ENCODE assay signal across 25 cellular contexts in genomic region chr9:136137321-136138054, GRCh38. TPM values are rescaled to one million over a fixed set of nuclear protein-coding genes. Genes with fewer than 3 reads are reported as not detected.
A peak's percentile ranks its signal among the peaks of the same experiment; 100 is the strongest.
DNase-seq lines count a peak whose midpoint lies in the region; ATAC-seq, FAIRE-seq and TF ChIP-seq lines count a peak whose summit lies in the region.
"Had no signal": no experiment of that assay in that cellular context is flagged by ENCODE, and none has a peak within 500 bp of the region (broad histone marks: within the 10 kb centered on the region; RNA-seq: fewer than 3 reads in every experiment).

No MANE protein-coding gene starts in this region.

- no peak for TF ChIP-seq POLR2A in HCT116 (IDR thresholded peaks at IDR 0.05; ENCODE audit: borderline replicate concordance, extremely low read depth, insufficient read depth, insufficient read length)
- TF ChIP-seq POLR2A in HepG2 (IDR thresholded peaks at IDR 0.05; ENCODE audit: insufficient read depth in 1 of 2, low read depth in 2 of 2, low read length in 2 of 2) = no peak

- H3K9me2 ChIP-seq in HCT116 (ENCODE audit: insufficient read depth) = no peaks in the 10 kb centered on the region

- POLR2A ChIA-PET in HCT116 (lab: Charles Lee) = no interaction called here
- POLR2A ChIA-PET in HepG2 (lab: Yijun Ruan, JAX) = no interaction called here

- no peak overlapping the region for H3K4me3 Mint-ChIP-seq in Calu3 (ENCODE audit: low read depth, unreplicated experiment)
- H3K4me3 Mint-ChIP-seq: activated CD4-positive, alpha-beta T cell treated with anti-CD3 and anti-CD28 coated beads, Interleukin-2, amount 10 ng/mL, durations not matched to agents 7 days and 5 days; activated T-helper 17 cell treated with anti-CD3 and anti-CD28 coated beads, Interleukin-2, amount 50 U/mL, for 72 hours; effector memory CD8-positive, alpha-beta T cell; stimulated activated naive CD8-positive, alpha-beta T cell treated with anti-CD3 and anti-CD28 coated beads, Interleukin-15, Interleukin-2, amounts not matched to agents 100 ng/mL and 50 ng/mL, for 24 hours; T-helper 17 cell had no signal

- H3K27me3 Mint-ChIP-seq in Calu3 (ENCODE audit: unreplicated experiment) = peaks cover 20% of the 10 kb centered on the region

- H3K4me1 Mint-ChIP-seq in Calu3 (ENCODE audit: low read depth, unreplicated experiment) = peaks cover 19% of the 10 kb centered on the region
- H3K4me1 Mint-ChIP-seq: activated T-helper 17 cell treated with anti-CD3 and anti-CD28 coated beads, Interleukin-2, amount 50 U/mL, for 72 hours had no signal

- H3K79me2 ChIP-seq in HCT116 (ENCODE audit: insufficient read depth, low read length) (no peaks in the 10 kb centered on the region), HepG2 (ENCODE audit: insufficient read depth, low read length) (no peaks in the 10 kb centered on the region)

- intact Hi-C loops in Calu3 (cut with micrococcal nuclease; ENCODE audit: unreplicated experiment) = no loop called here
- intact Hi-C loops in HCT116 (cut with micrococcal nuclease) = loop anchor here (5.0 kb wide), 1 partner anchor 170 kb away; no protein-coding TSS in a partner anchor
- intact Hi-C loops in HepG2 (cut with micrococcal nuclease; ENCODE audit: unreplicated experiment) = no loop called here
- intact Hi-C loops in left ventricle myocardium superior (cut with micrococcal nuclease) = no loop called here

- TF ChIP-seq CTCF in Calu3 (IDR thresholded peaks at IDR 0.05; ENCODE audit: unreplicated experiment) (no peak), HCT116 (IDR thresholded peaks at IDR 0.05 in 2 of 3, conservative IDR thresholded peaks at IDR 0.05 in 1 of 3; ENCODE audit: borderline replicate concordance in 1 of 3, insufficient read depth in 1 of 3, low read depth in 2 of 3, low read length in 2 of 3) (no peak), RWPE2 (IDR thresholded peaks at IDR 0.05; ENCODE audit: poor library complexity, severe bottlenecking) (no peak), HepG2 (CRISPR knock-in tag; IDR thresholded peaks at IDR 0.05) (no peak)

- H3K27me3 ChIP-seq in HCT116 (ENCODE audit: insufficient read depth, low read length) (no peaks in the 10 kb centered on the region), RWPE2 (ENCODE audit: insufficient read depth, poor library complexity, severe bottlenecking) (peaks cover 24% of the 10 kb centered on the region), HepG2 (ENCODE audit: control insufficient read depth in 1 of 2, insufficient read depth in 2 of 2, low read length in 2 of 2) (peaks cover 11 to 49% of the 10 kb centered on the region in 2 experiments)

- BruUV-seq in Calu3 (replicated peaks; lab: Mats Ljungman, UMichigan) (no TSS peak), HCT116 (replicated peaks; lab: Mats Ljungman, UMichigan) (no TSS peak), HepG2 (replicated peaks; lab: Mats Ljungman, UMichigan) (no TSS peak)

- H3K9me3 Mint-ChIP-seq in Calu3 (ENCODE audit: low read depth, unreplicated experiment) = no peaks in the 10 kb centered on the region
- H3K9me3 Mint-ChIP-seq: activated CD4-positive, alpha-beta T cell treated with anti-CD3 and anti-CD28 coated beads, Interleukin-2, amount 10 ng/mL, durations not matched to agents 7 days and 5 days; activated T-helper 17 cell treated with anti-CD3 and anti-CD28 coated beads, Interleukin-2, amount 50 U/mL, for 72 hours; effector memory CD8-positive, alpha-beta T cell; stimulated activated naive CD8-positive, alpha-beta T cell treated with anti-CD3 and anti-CD28 coated beads, Interleukin-15, Interleukin-2, amounts not matched to agents 100 ng/mL and 50 ng/mL, for 24 hours had no signal

- H3K36me3 Mint-ChIP-seq in Calu3 (ENCODE audit: insufficient read depth, unreplicated experiment) = no peaks in the 10 kb centered on the region

- CTCF ChIA-PET in Calu3 (lab: Charles Lee) = no interaction called here
- CTCF ChIA-PET in HCT116 (lab: Charles Lee) = interaction anchor here (1.4 to 1.9 kb wide), 4 partner anchors 10 to 170 kb away, joined by 3 to 7 read pairs (median 4); no protein-coding TSS in a partner anchor
- CTCF ChIA-PET in HepG2 (lab: Yijun Ruan, JAX; ENCODE audit: low intra/inter-chr PET ratio, low total read pairs) = no interaction called here

- no peak for FAIRE-seq in HepG2 (lab: Jason Lieb, UNC)
- FAIRE-seq: kidney had no signal

- H2AFZ ChIP-seq in HCT116 (ENCODE audit: low read depth, low read length, poor library complexity, severe bottlenecking) (no peak overlapping the region), HepG2 (ENCODE audit: low read length) (no peak overlapping the region)

- H3K4me1 ChIP-seq in HCT116 (ENCODE audit: control insufficient read depth in 1 of 2, insufficient read depth in 2 of 2, low read length in 2 of 2) (peaks cover 6 to 19% of the 10 kb centered on the region in 2 experiments; a peak in 3 of 4 replicates), RWPE2 (ENCODE audit: insufficient read depth, poor library complexity, severe bottlenecking) (no peaks in the 10 kb centered on the region), HepG2 (ENCODE audit: insufficient read depth, low read length) (peaks cover 7% of the 10 kb centered on the region)

- TF ChIP-seq EP300 in HepG2 (IDR thresholded peaks at IDR 0.05; ENCODE audit: low read depth in 2 of 2, low read length in 2 of 2) (no peak), HepG2 (CRISPR knock-in tag; IDR thresholded peaks at IDR 0.05; ENCODE audit: borderline replicate concordance) (no peak)

- H3K27ac ChIP-seq in HCT116 (ENCODE audit: low read depth, low read length) = no peak overlapping the region
- no peak overlapping the region for H3K27ac ChIP-seq in RWPE2 (ENCODE audit: poor library complexity, severe bottlenecking)
- H3K27ac ChIP-seq in HepG2 (ENCODE audit: extremely low read length, insufficient read depth, low read length) = no peak overlapping the region

- H3K27ac Mint-ChIP-seq in Calu3 (ENCODE audit: unreplicated experiment) = no peak overlapping the region
- H3K27ac Mint-ChIP-seq: activated CD4-positive, alpha-beta T cell treated with anti-CD3 and anti-CD28 coated beads, Interleukin-2, amount 10 ng/mL, durations not matched to agents 7 days and 5 days; activated T-helper 17 cell treated with anti-CD3 and anti-CD28 coated beads, Interleukin-2, amount 50 U/mL, for 72 hours; effector memory CD8-positive, alpha-beta T cell; stimulated activated naive CD8-positive, alpha-beta T cell treated with anti-CD3 and anti-CD28 coated beads, Interleukin-15, Interleukin-2, amounts not matched to agents 100 ng/mL and 50 ng/mL, for 24 hours; T-helper 17 cell had no signal

- peak; percentile 58 for DNase-seq in Calu3
- no peak for DNase-seq in HCT116 (ENCODE audit: low read depth, low spot score)
- DNase-seq in RWPE2 (ENCODE audit: low spot score) = no peak
- peak; percentile 15 for DNase-seq in HepG2 (ENCODE audit: low spot score)
- DNase-seq in G401 (ENCODE audit: low spot score) = no peak
- no peak for DNase-seq in left ventricle myocardium superior
- DNase-seq: activated CD4-positive, alpha-beta T cell treated with anti-CD3 and anti-CD28 coated beads, Interleukin-2, amount 10 ng/mL, durations not matched to agents 7 days and 5 days; AML-193; Caco-2; effector memory CD8-positive, alpha-beta T cell; GDM1; KG1; kidney; NCI-H187; NCI-H226; NCI-H82; OCI-M1; retina; stimulated activated CD4-positive, alpha-beta T cell treated with anti-CD3 and anti-CD28 coated beads, Interleukin-2, amount 100 ng/mL, for 48 hours; T-helper 17 cell; trophoblast cell had no signal

- H3K4me2 ChIP-seq in HCT116 (ENCODE audit: low read length) (peak overlapping the region; percentile 33; the same call in 1 of the 2 replicates), HepG2 (ENCODE audit: low read depth, low read length) (no peak overlapping the region)

- no peak overlapping the region for H3K9ac ChIP-seq in HCT116 (ENCODE audit: low read length)
- H3K9ac ChIP-seq in HepG2 (ENCODE audit: insufficient read depth, low read depth, low read length) = no peak overlapping the region

- 57% methylated on average over 8 of the region's 24 CpGs for WGBS in HepG2 (ENCODE audit: low lambda C conversion rate)

- TF ChIP-seq RAD21 in HCT116 (IDR thresholded peaks at IDR 0.05; ENCODE audit: low read depth) (no peak), HepG2 (CRISPR knock-in tag; IDR thresholded peaks at IDR 0.05) (no peak)

- H3K4me3 ChIP-seq in HCT116 (replicated peaks in 1 of 2; ENCODE audit: low read depth in 1 of 2, low read length in 2 of 2) (no peak overlapping the region), RWPE2 (ENCODE audit: severe bottlenecking) (no peak overlapping the region), HepG2 (replicated peaks in 1 of 3; ENCODE audit: insufficient read depth in 1 of 3, low read depth in 2 of 3, low read length in 3 of 3) (no peak overlapping the region)

- RAD21 ChIA-PET in HCT116 (lab: Charles Lee; ENCODE audit: low non-redundant PET in 1 of 2, low total read pairs in 2 of 2, uncharacterized antibody in 2 of 2, unreplicated experiment in 2 of 2) = no interaction called here

- H3K36me3 ChIP-seq in HCT116 (ENCODE audit: control insufficient read depth in 1 of 2, insufficient read depth in 2 of 2, low read length in 2 of 2) = no peaks in the 10 kb centered on the region
- no peaks in the 10 kb centered on the region for H3K36me3 ChIP-seq in RWPE2 (ENCODE audit: low read depth)
- no peaks in the 10 kb centered on the region for H3K36me3 ChIP-seq in HepG2 (replicated peaks in 1 of 2; ENCODE audit: control insufficient read depth in 1 of 2, insufficient read depth in 2 of 2, low read length in 2 of 2)

- ATAC-seq in HCT116 = peak; percentile 17; the same call in 1 of the 2 replicates
- peak; percentile 24; the same call in 1 of the 3 replicates for ATAC-seq in RWPE2 (ENCODE audit: low read depth)
- no peak; the same call in none of the 3 replicates for ATAC-seq in HepG2
- no peak for ATAC-seq in HG03442 (IDR thresholded peaks at IDR 0.05; ENCODE audit: unreplicated experiment)
- ATAC-seq in left ventricle myocardium superior = no peak
- no peak for ATAC-seq in HG03571 (IDR thresholded peaks at IDR 0.05; ENCODE audit: unreplicated experiment)
- ATAC-seq: activated T-helper 17 cell treated with anti-CD3 and anti-CD28 coated beads, Interleukin-2, amount 50 U/mL, for 72 hours; effector memory CD8-positive, alpha-beta T cell; T-helper 17 cell had no signal

- in situ Hi-C loops in HepG2 (cut with HindIII; ENCODE audit: extremely low pct_ligation_motif_present, low pct_unique_long_range_greater_than_20kb) (no loop called here), G401 (cut with HindIII; ENCODE audit: low sequenced_read_pairs) (loop anchor here (5.0 kb wide), 1 partner anchor 70 kb away; the partner anchor contains the start of gene LHX3)

- no peaks in the 10 kb centered on the region for H3K9me3 ChIP-seq in HCT116 (ENCODE audit: control insufficient read depth in 1 of 2, insufficient read depth in 1 of 2, low read depth in 1 of 2, low read length in 2 of 2)
- no peaks in the 10 kb centered on the region for H3K9me3 ChIP-seq in RWPE2 (ENCODE audit: severe bottlenecking)
- no peaks in the 10 kb centered on the region for H3K9me3 ChIP-seq in HepG2 (ENCODE audit: low read length)
- H3K9me3 ChIP-seq: Caco-2 had no signal

- H4K20me1 ChIP-seq in HCT116 (ENCODE audit: insufficient read depth) (no peaks in the 10 kb centered on the region), HepG2 (ENCODE audit: insufficient read depth, low read length) (no peaks in the 10 kb centered on the region)

RNA-seq across cellular contexts. Expression of gene TMEM250, which starts 18.8 kb away (rescaled TPM):
- 23.9 and 26.3 TPM in 2 replicates for total RNA-seq in Calu3 (2022)
- total RNA-seq in HCT116 (2021; ENCODE audit: unreplicated experiment) = 37.5 TPM
- 22.1 and 22.3 TPM in 2 replicates for polyA plus RNA-seq in HCT116 (2012)
- 12.0 and 13.9 TPM in 2 replicates for total RNA-seq in HepG2 (2016; rRNA removed; fragmentation: Illumina TruSeq; extraction: Trizol)
- total RNA-seq in HepG2 (2016; cell fraction: cytosol; rRNA removed; fragmentation: Illumina TruSeq; extraction: Trizol; ENCODE audit: low read depth) = 7.7 and 7.9 TPM in 2 replicates
- total RNA-seq in HepG2 (2016; cell fraction: insoluble cytoplasmic fraction; rRNA removed; fragmentation: Illumina TruSeq; extraction: Trizol) = 9.6 and 13.9 TPM in 2 replicates
- 17.8 and 22.1 TPM in 2 replicates for total RNA-seq in HepG2 (2016; cell fraction: membrane; rRNA removed; fragmentation: Illumina TruSeq; extraction: Trizol)
- 10.1 and 11.0 TPM in 2 replicates for total RNA-seq in HepG2 (2016; cell fraction: nucleus; rRNA removed; fragmentation: Illumina TruSeq; extraction: Trizol)
- 5.5 and 7.1 TPM in 2 replicates for polyA plus RNA-seq in HepG2 (2011; rRNA removed)
- polyA plus RNA-seq in HepG2 (2011; cell fraction: cytosol; rRNA removed) = 7.1 and 10.4 TPM in 2 replicates
- polyA plus RNA-seq in HepG2 (2011; cell fraction: nucleus; rRNA removed) = 9.4 and 12.5 TPM in 2 replicates
- 6.0 and 9.5 TPM in 2 replicates for polyA plus RNA-seq in HepG2 (2012)
- polyA plus RNA-seq in HepG2 (2016; cell fraction: cytosol; fragmentation: Illumina TruSeq; extraction: Trizol; ENCODE audit: low read depth) = 6.4 and 8.1 TPM in 2 replicates
- polyA plus RNA-seq in HepG2 (2016; cell fraction: insoluble cytoplasmic fraction; fragmentation: Illumina TruSeq; extraction: Trizol; ENCODE audit: low read depth) = 14.5 and 15.8 TPM in 2 replicates
- 14.9 and 17.1 TPM in 2 replicates for polyA plus RNA-seq in HepG2 (2016; cell fraction: membrane; fragmentation: Illumina TruSeq; extraction: Trizol; ENCODE audit: low read depth)
- polyA plus RNA-seq in HepG2 (2016; cell fraction: nucleus; fragmentation: Illumina TruSeq; extraction: Trizol; ENCODE audit: insufficient read depth, low read depth) = 14.9 and 17.4 TPM in 2 replicates
- 18.3 and 50.6 TPM in 2 replicates for polyA minus RNA-seq in HepG2 (2011; rRNA and poly(A)+ RNA removed; ENCODE audit: low replicate concordance)
- polyA minus RNA-seq in HepG2 (2011; cell fraction: cytosol; rRNA and poly(A)+ RNA removed) = 7.9 and 8.8 TPM in 2 replicates
- 4.7 and 8.0 TPM in 2 replicates for polyA minus RNA-seq in HepG2 (2011; cell fraction: nucleus; rRNA and poly(A)+ RNA removed)
- 48.3 and 51.4 TPM in 2 replicates for total RNA-seq in G401 (2014; rRNA removed; shearing (Covaris generic))
- total RNA-seq in left ventricle myocardium superior = 16.6 TPM

RNA-seq across cellular contexts. Expression of gene NACC2, which starts 42.4 kb away (rescaled TPM):
- total RNA-seq in Calu3 (2022) (19.3 and 24.8 TPM in 2 replicates), HCT116 (2021; ENCODE audit: unreplicated experiment) (27.8 TPM), HepG2 (2016; rRNA removed; fragmentation: Illumina TruSeq; extraction: Trizol) (10.5 and 12.3 TPM in 2 replicates), left ventricle myocardium superior (39.1 TPM)
- polyA plus RNA-seq in HCT116 (2012) = 11.2 and 11.3 TPM in 2 replicates
- 2.1 and 2.2 TPM in 2 replicates for total RNA-seq in HepG2 (2016; cell fraction: cytosol; rRNA removed; fragmentation: Illumina TruSeq; extraction: Trizol; ENCODE audit: low read depth)
- total RNA-seq in HepG2 (2016; cell fraction: insoluble cytoplasmic fraction; rRNA removed; fragmentation: Illumina TruSeq; extraction: Trizol) = 9.0 and 12.3 TPM in 2 replicates
- 5.3 TPM in 2 replicates for total RNA-seq in HepG2 (2016; cell fraction: membrane; rRNA removed; fragmentation: Illumina TruSeq; extraction: Trizol)
- 8.0 and 9.6 TPM in 2 replicates for total RNA-seq in HepG2 (2016; cell fraction: nucleus; rRNA removed; fragmentation: Illumina TruSeq; extraction: Trizol)
- polyA plus RNA-seq in HepG2 (2011; rRNA removed) = 5.9 and 6.3 TPM in 2 replicates
- 4.1 and 5.8 TPM in 2 replicates for polyA plus RNA-seq in HepG2 (2011; cell fraction: cytosol; rRNA removed)
- polyA plus RNA-seq in HepG2 (2011; cell fraction: nucleus; rRNA removed) = 28.9 and 40.8 TPM in 2 replicates
- polyA plus RNA-seq in HepG2 (2012) = 6.2 and 7.1 TPM in 2 replicates
- 0.80 TPM in 2 replicates for polyA plus RNA-seq in HepG2 (2016; cell fraction: cytosol; fragmentation: Illumina TruSeq; extraction: Trizol; ENCODE audit: low read depth)
- 8.9 and 10.6 TPM in 2 replicates for polyA plus RNA-seq in HepG2 (2016; cell fraction: insoluble cytoplasmic fraction; fragmentation: Illumina TruSeq; extraction: Trizol; ENCODE audit: low read depth)
- 2.4 and 2.5 TPM in 2 replicates for polyA plus RNA-seq in HepG2 (2016; cell fraction: membrane; fragmentation: Illumina TruSeq; extraction: Trizol; ENCODE audit: low read depth)
- 15.3 and 15.7 TPM in 2 replicates for polyA plus RNA-seq in HepG2 (2016; cell fraction: nucleus; fragmentation: Illumina TruSeq; extraction: Trizol; ENCODE audit: insufficient read depth, low read depth)
- 14.5 and 16.4 TPM in 2 replicates for polyA minus RNA-seq in HepG2 (2011; rRNA and poly(A)+ RNA removed; ENCODE audit: low replicate concordance)
- 9.2 and 9.6 TPM in 2 replicates for polyA minus RNA-seq in HepG2 (2011; cell fraction: cytosol; rRNA and poly(A)+ RNA removed)
- 10.6 and 13.4 TPM in 2 replicates for polyA minus RNA-seq in HepG2 (2011; cell fraction: nucleus; rRNA and poly(A)+ RNA removed)
- 12.8 and 13.9 TPM in 2 replicates for total RNA-seq in G401 (2014; rRNA removed; shearing (Covaris generic))

Comparison
In these comparisons a context has a peak if more than half of its experiments do, and no peak if none do; other contexts are left out.
1. DNase-seq: peak in Calu3 (single experiment) and HepG2 (single experiment); none in HCT116 (single experiment), RWPE2 (single experiment), G401 (single experiment) and left ventricle myocardium superior (single experiment).
2. ATAC-seq: peak in HCT116 (single experiment) and RWPE2 (single experiment); none in HepG2 (single experiment), HG03442 (single experiment), left ventricle myocardium superior (single experiment) and HG03571 (single experiment).